1 cellular context compared by ENCODE assay signal in genomic region chrX:1108451-1109445, GRCh38.
TF ChIP-seq lines count a peak whose summit lies in the region.

No MANE protein-coding gene starts in this region.

TF ChIP-seq in GM12878, 131 proteins besides CTCF, POLR2A, EP300 and RAD21:
- TF ChIP-seq WRNIP1 (IDR thresholded peaks at IDR 0.05; ENCODE audit: borderline replicate concordance, low read depth, low read length) (no peak), ZNF217 (IDR thresholded peaks at IDR 0.05) (no peak), EZH2 (IDR thresholded peaks at IDR 0.05; ENCODE audit: borderline replicate concordance, control insufficient read depth, low read depth, low read length) (no peak), IKZF2 (IDR thresholded peaks at IDR 0.05) (peak in 1 of 2 experiments; percentile 26; a peak in 1 of 4 replicates), DPF2 (IDR thresholded peaks at IDR 0.05) (0 out of 2 replicates have a peak, but pooled peaks have one; percentile 34), CBX5 (IDR thresholded peaks at IDR 0.05; ENCODE audit: low read depth) (no peak), PKNOX1 (IDR thresholded peaks at IDR 0.05) (no peak), TCF12 (IDR thresholded peaks at IDR 0.05; ENCODE audit: low read depth, low read length) (0 out of 2 replicates have a peak, but pooled peaks have one; percentile 20), EED (IDR thresholded peaks at IDR 0.05; ENCODE audit: low read depth) (no peak), SRF (IDR thresholded peaks at IDR 0.05; ENCODE audit: low read depth in 2 of 2, low read length in 2 of 2) (no peak), IRF4 (IDR thresholded peaks at IDR 0.05; ENCODE audit: low read depth, low read length) (no peak), SREBF1 (IDR thresholded peaks at IDR 0.05; ENCODE audit: low read length) (no peak), ZNF207 (IDR thresholded peaks at IDR 0.05; ENCODE audit: borderline replicate concordance) (no peak), RUNX3 (IDR thresholded peaks at IDR 0.05; ENCODE audit: low read length) (peak; percentile 55), HDAC2 (IDR thresholded peaks at IDR 0.05) (no peak), SMC3 (IDR thresholded peaks at IDR 0.05; ENCODE audit: borderline replicate concordance, low read length) (no peak), MTA2 (IDR thresholded peaks at IDR 0.05; ENCODE audit: low read depth) (0 out of 2 replicates have a peak, but pooled peaks have one; percentile 25), SMAD5 (IDR thresholded peaks at IDR 0.05; ENCODE audit: low read depth) (no peak), ZNF384 (IDR thresholded peaks at IDR 0.05; ENCODE audit: borderline replicate concordance, low read depth, low read length) (peak; percentile 66; the same call in 1 of the 2 replicates)
- TF ChIP-seq, protein P1, sequence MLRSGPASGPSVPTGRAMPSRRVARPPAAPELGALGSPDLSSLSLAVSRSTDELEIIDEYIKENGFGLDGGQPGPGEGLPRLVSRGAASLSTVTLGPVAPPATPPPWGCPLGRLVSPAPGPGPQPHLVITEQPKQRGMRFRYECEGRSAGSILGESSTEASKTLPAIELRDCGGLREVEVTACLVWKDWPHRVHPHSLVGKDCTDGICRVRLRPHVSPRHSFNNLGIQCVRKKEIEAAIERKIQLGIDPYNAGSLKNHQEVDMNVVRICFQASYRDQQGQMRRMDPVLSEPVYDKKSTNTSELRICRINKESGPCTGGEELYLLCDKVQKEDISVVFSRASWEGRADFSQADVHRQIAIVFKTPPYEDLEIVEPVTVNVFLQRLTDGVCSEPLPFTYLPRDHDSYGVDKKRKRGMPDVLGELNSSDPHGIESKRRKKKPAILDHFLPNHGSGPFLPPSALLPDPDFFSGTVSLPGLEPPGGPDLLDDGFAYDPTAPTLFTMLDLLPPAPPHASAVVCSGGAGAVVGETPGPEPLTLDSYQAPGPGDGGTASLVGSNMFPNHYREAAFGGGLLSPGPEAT (IDR thresholded peaks at IDR 0.05; ENCODE audit: low read depth), result 0 out of 2 replicates have a peak, but pooled peaks have one; percentile 19
- TF ChIP-seq, protein P2, sequence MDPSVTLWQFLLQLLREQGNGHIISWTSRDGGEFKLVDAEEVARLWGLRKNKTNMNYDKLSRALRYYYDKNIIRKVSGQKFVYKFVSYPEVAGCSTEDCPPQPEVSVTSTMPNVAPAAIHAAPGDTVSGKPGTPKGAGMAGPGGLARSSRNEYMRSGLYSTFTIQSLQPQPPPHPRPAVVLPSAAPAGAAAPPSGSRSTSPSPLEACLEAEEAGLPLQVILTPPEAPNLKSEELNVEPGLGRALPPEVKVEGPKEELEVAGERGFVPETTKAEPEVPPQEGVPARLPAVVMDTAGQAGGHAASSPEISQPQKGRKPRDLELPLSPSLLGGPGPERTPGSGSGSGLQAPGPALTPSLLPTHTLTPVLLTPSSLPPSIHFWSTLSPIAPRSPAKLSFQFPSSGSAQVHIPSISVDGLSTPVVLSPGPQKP (IDR thresholded peaks at IDR 0.05; ENCODE audit: low read depth, low read length), result no peak
- TF ChIP-seq, protein P3, sequence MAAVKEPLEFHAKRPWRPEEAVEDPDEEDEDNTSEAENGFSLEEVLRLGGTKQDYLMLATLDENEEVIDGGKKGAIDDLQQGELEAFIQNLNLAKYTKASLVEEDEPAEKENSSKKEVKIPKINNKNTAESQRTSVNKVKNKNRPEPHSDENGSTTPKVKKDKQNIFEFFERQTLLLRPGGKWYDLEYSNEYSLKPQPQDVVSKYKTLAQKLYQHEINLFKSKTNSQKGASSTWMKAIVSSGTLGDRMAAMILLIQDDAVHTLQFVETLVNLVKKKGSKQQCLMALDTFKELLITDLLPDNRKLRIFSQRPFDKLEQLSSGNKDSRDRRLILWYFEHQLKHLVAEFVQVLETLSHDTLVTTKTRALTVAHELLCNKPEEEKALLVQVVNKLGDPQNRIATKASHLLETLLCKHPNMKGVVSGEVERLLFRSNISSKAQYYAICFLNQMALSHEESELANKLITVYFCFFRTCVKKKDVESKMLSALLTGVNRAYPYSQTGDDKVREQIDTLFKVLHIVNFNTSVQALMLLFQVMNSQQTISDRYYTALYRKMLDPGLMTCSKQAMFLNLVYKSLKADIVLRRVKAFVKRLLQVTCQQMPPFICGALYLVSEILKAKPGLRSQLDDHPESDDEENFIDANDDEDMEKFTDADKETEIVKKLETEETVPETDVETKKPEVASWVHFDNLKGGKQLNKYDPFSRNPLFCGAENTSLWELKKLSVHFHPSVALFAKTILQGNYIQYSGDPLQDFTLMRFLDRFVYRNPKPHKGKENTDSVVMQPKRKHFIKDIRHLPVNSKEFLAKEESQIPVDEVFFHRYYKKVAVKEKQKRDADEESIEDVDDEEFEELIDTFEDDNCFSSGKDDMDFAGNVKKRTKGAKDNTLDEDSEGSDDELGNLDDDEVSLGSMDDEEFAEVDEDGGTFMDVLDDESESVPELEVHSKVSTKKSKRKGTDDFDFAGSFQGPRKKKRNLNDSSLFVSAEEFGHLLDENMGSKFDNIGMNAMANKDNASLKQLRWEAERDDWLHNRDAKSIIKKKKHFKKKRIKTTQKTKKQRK (IDR thresholded peaks at IDR 0.05; ENCODE audit: low read depth, low read length), result no peak
